In genomic region chr16:1414532-1415265, GRCh38 we compare ENCODE assay signal across 8 cellular contexts. TPM values are rescaled to one million over a fixed set of nuclear protein-coding genes. Genes with fewer than 3 reads are reported as not detected.
DNase-seq lines count a peak whose midpoint lies in the region; ATAC-seq and TF ChIP-seq lines count a peak whose summit lies in the region.

Gene UNKL, minus strand, starts transcription at chr16:1414704. Its CDS starts 13 bp downstream, at chr16:1414691.

- peaks cover 11% of the 10 kb centered on the region for H3K4me1 ChIP-seq in adipocyte (ENCODE audit: control insufficient read depth, insufficient read depth, low read length)
- peaks cover 15 to 49% (median 21%) of the 10 kb centered on the region in 4 donors for H3K4me1 ChIP-seq in upper lobe of left lung

- peak in 1 of 4 donors; percentile 21 for TF ChIP-seq POLR2A in upper lobe of left lung (IDR thresholded peaks at IDR 0.05)

- H3K27me3 ChIP-seq in adipocyte (replicated peaks; ENCODE audit: control insufficient read depth, insufficient read depth, low read length): no peaks in the 10 kb centered on the region
- H3K27me3 ChIP-seq in upper lobe of left lung: no peaks in the 10 kb centered on the region

- intact Hi-C loops in left cardiac atrium (cut with DNase I): no loop called here

- H3K27ac ChIP-seq in 22Rv1 (peak within 1 kb of the TSS; percentile 67), upper lobe of left lung (peak within 1 kb of the TSS; percentile 89 to 95 (median 92))

- no peaks in the 10 kb centered on the region for H3K27me3 Mint-ChIP-seq in progenitor cell of endocrine pancreas

- 7 to 13% methylated on average over 6 to 10 of the region's 72 CpGs for WGBS in upper lobe of left lung, 2 donors

- H3K9me3 Mint-ChIP-seq in progenitor cell of endocrine pancreas (ENCODE audit: low read depth): no peaks in the 10 kb centered on the region

- H3K36me3 ChIP-seq in adipocyte (ENCODE audit: control insufficient read depth, insufficient read depth, low read length, severe bottlenecking): peaks cover 5% of the 10 kb centered on the region
- peaks cover 0 to 20% (median 10%) of the 10 kb centered on the region in 4 donors for H3K36me3 ChIP-seq in upper lobe of left lung

- H3K27ac Mint-ChIP-seq in progenitor cell of endocrine pancreas: peak within 1 kb of the TSS; percentile 94

- peak in 45 of 76 experiments; percentile 3 to 55 (median 27) for DNase-seq in HUDEP-2 (lab: John Stamatoyannopoulos, UW; ENCODE audit: unreplicated experiment in 76 of 76)
- peak; percentile 77 to 86 (median 79) for DNase-seq in T-helper 1 cell
- peak; percentile 88 for DNase-seq in adipocyte (ENCODE audit: low read depth)
- DNase-seq in left cardiac atrium: peak; percentile 84
- DNase-seq in progenitor cell of endocrine pancreas (ENCODE audit: low spot score, unreplicated experiment): peak; percentile 69
- DNase-seq in upper lobe of left lung: peak; percentile 74 to 98

- H3K4me3 ChIP-seq in adipocyte (ENCODE audit: low read length): peak within 1 kb of the TSS; percentile 88
- peak within 1 kb of the TSS; percentile 94 to 99 (median 96) for H3K4me3 ChIP-seq in upper lobe of left lung

- TF ChIP-seq CTCF in 22Rv1 (IDR thresholded peaks at IDR 0.05) (no peak), progenitor cell of endocrine pancreas (IDR thresholded peaks at IDR 0.05; ENCODE audit: unreplicated experiment) (no peak), upper lobe of left lung (IDR thresholded peaks at IDR 0.05) (no peak)

- peak within 1 kb of the TSS; percentile 81 for H3K4me3 Mint-ChIP-seq in progenitor cell of endocrine pancreas (ENCODE audit: low read depth)

- peak; percentile 58 for ATAC-seq in GM18511 (IDR thresholded peaks at IDR 0.05; ENCODE audit: unreplicated experiment)
- ATAC-seq in left cardiac atrium: peak; percentile 65 to 68
- peak; percentile 57 to 71 for ATAC-seq in upper lobe of left lung (ENCODE audit: low FRiP score in 2 of 2)

- H3K9me3 ChIP-seq in adipocyte (ENCODE audit: control insufficient read depth, low read length) (no peaks in the 10 kb centered on the region), upper lobe of left lung (no peaks in the 10 kb centered on the region)

- no peak for TF ChIP-seq EP300 in upper lobe of left lung (IDR thresholded peaks at IDR 0.05)

- H3K4me1 Mint-ChIP-seq in progenitor cell of endocrine pancreas (ENCODE audit: low read depth): peaks cover 6% of the 10 kb centered on the region

- H3K36me3 Mint-ChIP-seq in progenitor cell of endocrine pancreas (ENCODE audit: insufficient read depth): peaks cover 2% of the 10 kb centered on the region

- H3K9ac ChIP-seq in adipocyte (ENCODE audit: low read length): peak within 1 kb of the TSS; percentile 92

RNA-seq across cellular contexts. Expression of gene UNKL, which starts in this region (rescaled TPM):
- total RNA-seq in left cardiac atrium (10 to 100 TPM in 1 of 2 donors, 1 to 10 TPM in 1; 6.4 to 13.6 TPM), progenitor cell of endocrine pancreas (31.5 and 33.1 TPM in 2 replicates), upper lobe of left lung (10 to 100 TPM in 5 of 6 donors, 1 to 10 TPM in 1; 7.6 to 83.8 (median 28.0) TPM)

Comparison
In these comparisons a context has a peak if more than half of its experiments do, and no peak if none do; other contexts are left out.
1. Peak in every context shown above with its lines: DNase-seq, ATAC-seq, H3K4me3 ChIP-seq and H3K27ac ChIP-seq.
2. DNase-seq: peak in every context shown above with its lines; median percentile 88 in adipocyte; 86 in upper lobe of left lung; 84 in left cardiac atrium; 79 in T-helper 1 cell; 69 in progenitor cell of endocrine pancreas; 27 in HUDEP-2.